ENCODE assay signal across 12 cellular contexts in genomic region chr6:13431059-13431656, GRCh38. TPM values are rescaled to one million over a fixed set of nuclear protein-coding genes. Genes with fewer than 3 reads are reported as not detected.
DNase-seq lines count a peak whose midpoint lies in the region; ATAC-seq, FAIRE-seq and TF ChIP-seq lines count a peak whose summit lies in the region.
"Had no signal": no experiment of that assay in that cellular context is flagged by ENCODE, and none has a peak within 500 bp of the region (broad histone marks: within the 10 kb centered on the region; RNA-seq: fewer than 3 reads in every experiment).

No MANE protein-coding gene starts in this region.

- no peak overlapping the region for H3K27ac ChIP-seq in CD4-positive, alpha-beta T cell (ENCODE audit: low read depth, low read length)
- peak overlapping the region; percentile 99 for H3K27ac ChIP-seq in GM12878 (ENCODE audit: control insufficient read depth, insufficient read depth)

- TF ChIP-seq POLR2A in GM18505 (IDR thresholded peaks at IDR 0.05; ENCODE audit: borderline replicate concordance, extremely low read depth, insufficient read depth, insufficient read length) (peak; percentile 25), GM12878 (IDR thresholded peaks at IDR 0.05; ENCODE audit: low read depth, low read length) (no peak)

- FAIRE-seq in GM12878 (lab: Jason Lieb, UNC) = no peak

- WGBS in GM12878 (ENCODE audit: insufficient coverage, insufficient replicate concordance, low lambda C conversion rate, missing lambda C conversion rate) = 11% methylated on average over 6 of the region's 6 CpGs

- peak overlapping the region; percentile 85 for H3K4me2 ChIP-seq in GM12878 (ENCODE audit: control insufficient read depth, insufficient read depth)

- in situ Hi-C loops in GM12878 (cut with MboI) = no loop called here

- H3K9ac ChIP-seq in GM12878 (ENCODE audit: control insufficient read depth, insufficient read depth, low read length) = peak overlapping the region; percentile 49

- BruUV-seq in GM12878 (replicated peaks; lab: Mats Ljungman, UMichigan) = TSS peak; percentile 30

- peak overlapping the region; percentile 20; the same call in 1 of the 2 replicates for H2AFZ ChIP-seq in GM12878 (ENCODE audit: control insufficient read depth, low read depth, low read length)

- no peaks in the 10 kb centered on the region for H3K9me3 Mint-ChIP-seq in CD4-positive, alpha-beta T cell

- peaks cover 78% of the 10 kb centered on the region for H3K4me1 Mint-ChIP-seq in CD4-positive, alpha-beta T cell (ENCODE audit: low read depth)

- no peaks in the 10 kb centered on the region for H3K9me3 ChIP-seq in CD4-positive, alpha-beta T cell (ENCODE audit: control insufficient read depth, low read length)
- peaks cover 11% of the 10 kb centered on the region for H3K9me3 ChIP-seq in GM12878 (replicated peaks; ENCODE audit: control insufficient read depth, insufficient read depth, low read length)
- H3K9me3 ChIP-seq: upper lobe of left lung had no signal

- no peak for DNase-seq in CD4-positive, alpha-beta T cell
- DNase-seq in GM12878 (ENCODE audit: low read depth, low spot score) (peak; percentile 62), HEK293T (ENCODE audit: extremely low spot score) (no peak), putamen (ENCODE audit: low spot score) (no peak), mucosa of gallbladder (ENCODE audit: low spot score) (no peak)
- DNase-seq in stimulated activated CD8-positive, alpha-beta memory T cell treated with anti-CD3 and anti-CD28 coated beads, Interleukin-4, amount 100 ng/mL, for 48 hours = no peak
- DNase-seq: DMS 273 treated with DMSO at 0.1 percent for 48 hours, glutamatergic neuron, T1000, upper lobe of left lung had no signal

- CTCF ChIA-PET in CD4-positive, alpha-beta T cell (lab: Charles Lee) = no interaction called here
- CTCF ChIA-PET in GM12878 (lab: Yijun Ruan, JAX) = interaction anchor here (0.6 to 9.6 kb wide), 20 partner anchors 9 to 636 kb away, joined by 3 to 113 read pairs (median 4); partner anchors contain the start of genes SIRT5 and TBC1D7
- CTCF ChIA-PET in HEK293T (lab: Yijun Ruan, JAX) = no interaction called here

- RAD21 ChIA-PET in GM12878 (lab: Charles Lee; ENCODE audit: unreplicated experiment) = interaction anchor here (0.7 to 10.4 kb wide), 24 partner anchors 9 to 363 kb away, joined by 3 to 193 read pairs (median 6); partner anchors contain the start of genes GFOD1 and SIRT5

- intact Hi-C loops in CD4-positive, alpha-beta T cell (cut with DNase I, micrococcal nuclease) = loop anchor here in 1 of 2 experiments (1.0 kb wide), 1 partner anchor 22 kb away; no protein-coding TSS in a partner anchor
- intact Hi-C loops in GM12878 (cut with micrococcal nuclease; ENCODE audit: unreplicated experiment) = loop anchor here (1.0 kb wide), 1 partner anchor 23 kb away; no protein-coding TSS in a partner anchor

- no peaks in the 10 kb centered on the region for H3K27me3 ChIP-seq in CD4-positive, alpha-beta T cell (ENCODE audit: control insufficient read depth, insufficient read depth, low read length)
- no peaks in the 10 kb centered on the region for H3K27me3 ChIP-seq in GM12878 (replicated peaks in 1 of 2; ENCODE audit: control insufficient read depth in 2 of 2, insufficient read depth in 2 of 2, low read length in 1 of 2)
- H3K27me3 ChIP-seq: upper lobe of left lung had no signal

- POLR2A ChIA-PET in CD4-positive, alpha-beta T cell (lab: Charles Lee) = no interaction called here
- POLR2A ChIA-PET in GM12878 (lab: Charles Lee) (interaction anchor here (0.9 to 8.9 kb wide), 14 partner anchors 22 to 144 kb away, joined by 3 to 96 read pairs (median 10); partner anchors contain the start of genes GFOD1 and SIRT5), HEK293T (lab: Yijun Ruan, JAX) (interaction anchor here (1.1 kb wide), 1 partner anchor 103 kb away, joined by 5 read pairs; the partner anchor contains the start of gene TBC1D7)

- H4K20me1 ChIP-seq in GM12878 (ENCODE audit: control insufficient read depth, insufficient read depth) = no peaks in the 10 kb centered on the region

- H3K27me3 Mint-ChIP-seq in CD4-positive, alpha-beta T cell = no peaks in the 10 kb centered on the region

- no peak overlapping the region for H3K4me3 Mint-ChIP-seq in CD4-positive, alpha-beta T cell

- peaks cover 0 to 2% of the 10 kb centered on the region in 2 experiments; a peak in 2 of 4 replicates for H3K36me3 ChIP-seq in GM12878 (ENCODE audit: control insufficient read depth in 2 of 2, insufficient read depth in 2 of 2, low read length in 1 of 2)
- H3K36me3 ChIP-seq: upper lobe of left lung had no signal

- H3K4me3 ChIP-seq in GM12878 = peak overlapping the region; percentile 18
- H3K4me3 ChIP-seq: upper lobe of left lung had no signal

- no peak for TF ChIP-seq RAD21 in GM12878 (IDR thresholded peaks at IDR 0.05; ENCODE audit: insufficient read depth, low read depth, low read length)

- H3K27ac Mint-ChIP-seq in CD4-positive, alpha-beta T cell = peak overlapping the region; percentile 28

- no peaks in the 10 kb centered on the region for H3K36me3 Mint-ChIP-seq in CD4-positive, alpha-beta T cell (ENCODE audit: low read depth)

- no peak for ATAC-seq in CD4-positive, alpha-beta T cell (ENCODE audit: poor library complexity)
- ATAC-seq in GM18505 (IDR thresholded peaks at IDR 0.05; ENCODE audit: unreplicated experiment) (no peak), HG03196 (IDR thresholded peaks at IDR 0.05; ENCODE audit: unreplicated experiment) (peak; percentile 16), GM12878 (peak; percentile 25)

- H3K79me2 ChIP-seq in GM12878 (ENCODE audit: control insufficient read depth, insufficient read depth, low read length) = peaks cover 75% of the 10 kb centered on the region

- no peak; a peak in 1 of 4 replicates for TF ChIP-seq EP300 in GM12878 (IDR thresholded peaks at IDR 0.05; ENCODE audit: borderline replicate concordance in 1 of 2, control insufficient read depth in 1 of 2, low read depth in 2 of 2, low read length in 2 of 2)

- SMC1A ChIA-PET in GM12878 (lab: Charles Lee; ENCODE audit: uncharacterized antibody, unreplicated experiment) = interaction anchor here (0.6 to 17.6 kb wide), 24 partner anchors 13 to 144 kb away, joined by 3 to 241 read pairs (median 12); partner anchors contain the start of genes GFOD1 and SIRT5

- H3K4me1 ChIP-seq in GM12878 (ENCODE audit: control insufficient read depth, insufficient read depth, low read length) = peaks cover 78% of the 10 kb centered on the region

- TF ChIP-seq CTCF in CD4-positive, alpha-beta T cell (IDR thresholded peaks at IDR 0.05) = no peak
- TF ChIP-seq CTCF in GM12878 (IDR thresholded peaks at IDR 0.05 in 2 of 3, conservative IDR thresholded peaks at IDR 0.05 in 1 of 3; ENCODE audit: control insufficient read depth in 2 of 3, extremely low read depth in 1 of 3, insufficient read depth in 1 of 3, low read depth in 3 of 3, low read length in 3 of 3) = no peak

TF ChIP-seq in GM12878, 131 proteins besides CTCF, POLR2A, EP300 and RAD21 (continues in another document):
- TF ChIP-seq BRCA1 (IDR thresholded peaks at IDR 0.05; ENCODE audit: low read depth, low read length) = no peak
- TF ChIP-seq MTA3 (IDR thresholded peaks at IDR 0.05; ENCODE audit: borderline replicate concordance, low read length) = no peak
- no peak for TF ChIP-seq RCOR1 (conservative IDR thresholded peaks at IDR 0.05; ENCODE audit: low read depth, low read length)

TF ChIP-seq in HEK293T, 16 proteins besides CTCF, POLR2A, EP300 and RAD21:
- TF ChIP-seq LEF1 (IDR thresholded peaks at IDR 0.05; ENCODE audit: borderline replicate concordance) (no peak), CTBP1 (IDR thresholded peaks at IDR 0.05; ENCODE audit: borderline replicate concordance) (no peak), ZNF384 (IDR thresholded peaks at IDR 0.05) (no peak), L3MBTL2 (conservative IDR thresholded peaks at IDR 0.05) (no peak), FOXA1 (IDR thresholded peaks at IDR 0.05) (no peak), FOXK2 (IDR thresholded peaks at IDR 0.05) (no peak), ARNT (IDR thresholded peaks at IDR 0.05) (no peak), HDGF (IDR thresholded peaks at IDR 0.05; ENCODE audit: borderline replicate concordance) (no peak), SUZ12 (IDR thresholded peaks at IDR 0.05) (no peak), ELF4 (IDR thresholded peaks at IDR 0.05) (no peak), FOXM1 (IDR thresholded peaks at IDR 0.05; ENCODE audit: borderline replicate concordance) (no peak), NFRKB (IDR thresholded peaks at IDR 0.05) (no peak), SP1 (IDR thresholded peaks at IDR 0.05) (no peak), TARDBP (IDR thresholded peaks at IDR 0.05) (no peak), BHLHE40 (IDR thresholded peaks at IDR 0.05; ENCODE audit: borderline replicate concordance) (no peak), PKNOX1 (IDR thresholded peaks at IDR 0.05) (no peak)

RNA-seq across cellular contexts. Expression of gene GFOD1, which starts 56.2 kb away (rescaled TPM):
- 1 to 10 TPM; 1.3 to 2.0 TPM for total RNA-seq in CD4-positive, alpha-beta T cell
- total RNA-seq in GM12878 (2013; cell fraction: nucleolus; rRNA removed) = 121 and 123 TPM in 2 replicates
- 16.3 and 16.8 TPM in 2 replicates for total RNA-seq in GM12878 (2014; rRNA removed)
- 14.6 and 15.1 TPM in 2 replicates for total RNA-seq in GM12878 (2014; rRNA removed; fragmentation: Illumina TruSeq; extraction: Trizol)
- 18.0 and 20.6 TPM in 2 replicates for total RNA-seq in GM12878 (2021)
- 5.7 TPM for polyA plus RNA-seq in GM12878 (2011; ENCODE audit: low read depth)
- polyA plus RNA-seq in GM12878 (2011; rRNA removed) = 40.1 and 41.4 TPM in 2 replicates
- 32.8 and 36.8 TPM in 2 replicates for polyA plus RNA-seq in GM12878 (2011; cell fraction: cytosol; rRNA removed)
- polyA plus RNA-seq in GM12878 (2011; cell fraction: nucleus; rRNA removed) = 40.6 and 41.7 TPM in 2 replicates
- 8.8 and 11.5 TPM in 2 replicates for polyA plus RNA-seq in GM12878 (2012)
- 9.8 and 10.2 TPM in 2 replicates for polyA plus RNA-seq in GM12878 (2014; fragmentation: Illumina TruSeq; extraction: Trizol)
- polyA plus RNA-seq in GM12878 (2014; fragmentation: Nextera tagmentation; extraction: Ambion mirVana) = 1 to 10 TPM; 6.5 to 7.9 TPM
- polyA plus RNA-seq in GM12878 (2014; rRNA removed) = 14.8 and 16.1 TPM in 2 replicates
- 10 to 100 TPM; 16.9 to 22.8 TPM for polyA plus RNA-seq in GM12878 (2016; fragmentation: Nextera tagmentation; extraction: Ambion mirVana)
- polyA minus RNA-seq in GM12878 (2011; rRNA and poly(A)+ RNA removed) = 70.4 and 77.3 TPM in 2 replicates
- 22.9 and 27.3 TPM in 2 replicates for polyA minus RNA-seq in GM12878 (2011; cell fraction: cytosol; rRNA and poly(A)+ RNA removed)
- 48.8 and 86.5 TPM in 2 replicates for polyA minus RNA-seq in GM12878 (2011; cell fraction: nucleus; rRNA and poly(A)+ RNA removed)
- 17.4 TPM for total RNA-seq in mucosa of gallbladder

Comparison
In these comparisons a context has a peak if more than half of its experiments do, and no peak if none do; other contexts are left out.
1. ATAC-seq: peak in HG03196 (single experiment) and GM12878 (single experiment); none in CD4-positive, alpha-beta T cell (single experiment) and GM18505 (single experiment).